ENCODE assay signal across 8 cellular contexts in the genomic region with DNA sequence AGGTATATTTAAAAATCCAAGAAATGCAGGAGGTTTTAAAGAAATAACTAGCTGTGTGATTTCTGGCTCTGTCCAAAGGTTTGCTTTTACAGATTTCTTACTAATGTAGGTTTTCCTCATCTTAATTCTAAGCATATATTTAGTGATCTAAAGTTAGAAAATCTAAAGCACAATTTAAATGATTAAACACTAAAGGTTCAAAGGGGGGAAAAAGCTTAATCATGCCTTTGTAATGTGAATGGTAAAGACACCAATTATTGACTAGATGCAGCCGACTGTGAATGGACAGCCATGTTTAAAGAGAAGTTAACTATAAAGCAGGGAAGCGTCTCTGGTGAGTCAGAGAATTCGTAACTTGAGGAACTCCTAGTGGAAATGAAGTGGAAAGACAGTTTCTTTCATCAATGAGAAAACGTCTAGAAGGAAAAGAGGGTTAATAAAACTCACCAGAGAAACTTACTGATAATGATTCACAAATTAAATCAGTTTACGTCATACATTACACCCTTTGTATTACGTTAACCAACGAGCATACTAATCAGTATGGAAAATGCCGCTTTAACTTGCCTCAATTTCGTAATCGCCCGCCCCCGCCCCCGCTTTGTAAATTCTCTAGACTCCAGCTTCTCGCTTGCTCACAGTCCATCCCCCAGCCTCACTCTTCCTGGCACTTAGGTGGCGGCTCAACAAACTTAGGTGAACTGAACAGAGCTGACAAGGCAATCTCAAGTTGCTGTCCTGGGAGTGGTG. TPM values are rescaled to one million over a fixed set of nuclear protein-coding genes. Genes with fewer than 3 reads are reported as not detected.
DNase-seq lines count a peak whose midpoint lies in the region; ATAC-seq, FAIRE-seq and TF ChIP-seq lines count a peak whose summit lies in the region.

No MANE protein-coding gene starts in this region.

- no peak overlapping the region for H3K4ac ChIP-seq in H1 (replicated peaks; ENCODE audit: insufficient read length, low read depth, low read length)

- peak; percentile 81 for DNase-seq in A673 (ENCODE audit: low spot score)
- DNase-seq in GM12892 (ENCODE audit: insufficient read length), result no peak
- peak; percentile 35 for DNase-seq in NCI-H345 treated with DMSO at 0.1 percent for 48 hours (lab: John Stamatoyannopoulos, UW; ENCODE audit: unreplicated experiment)
- DNase-seq in activated B cell treated with CpG ODN at 0.5 μM for 24 hours, result no peak
- DNase-seq in H1 (ENCODE audit: low read depth in 1 of 2, low spot score in 2 of 2), result no peak
- DNase-seq in memory B cell (ENCODE audit: low spot score in 2 of 2), result peak in 1 of 2 donors; percentile 25
- peak; percentile 77 to 93 (median 88) for DNase-seq in stimulated activated naive CD4-positive, alpha-beta T cell (lab: John Stamatoyannopoulos, UW)

- CTCF ChIA-PET in A673 (lab: Charles Lee) (interaction anchor here (0.9 to 1.4 kb wide), 2 partner anchors 18 to 707 kb away, joined by 3 to 4 read pairs; no protein-coding TSS in a partner anchor), activated B cell treated with CpG ODN at 0.5 μM for 24 hours (lab: Charles Lee) (interaction anchor here (0.6 to 5.8 kb wide), 7 partner anchors 17 to 576 kb away, joined by 3 to 34 read pairs (median 3); a partner anchor contains a TSS), H1 (lab: Charles Lee; ENCODE audit: partially characterized antibody) (interaction anchor here (0.5 to 6.6 kb wide), 13 partner anchors 18 to 1870 kb away, joined by 3 to 68 read pairs (median 4); no protein-coding TSS in a partner anchor)

- POLR2A ChIA-PET in A673 (lab: Charles Lee; ENCODE audit: low non-redundant PET), result interaction anchor here (0.6 kb wide), 1 partner anchor 26 kb away, joined by 4 read pairs; no protein-coding TSS in a partner anchor
- POLR2A ChIA-PET in activated B cell treated with CpG ODN at 0.5 μM for 24 hours (lab: Charles Lee), result interaction anchor here (0.6 to 4.3 kb wide), 30 partner anchors 10 to 1490 kb away, joined by 3 to 52 read pairs (median 5); a partner anchor contains a TSS
- POLR2A ChIA-PET in H1 (lab: Charles Lee; ENCODE audit: partially characterized antibody), result interaction anchor here (0.6 to 2.5 kb wide), 15 partner anchors 9 to 780 kb away, joined by 3 to 12 read pairs (median 4); a partner anchor contains a TSS

- no peaks in the 10 kb centered on the region for H4K20me1 ChIP-seq in H1 (replicated peaks in 1 of 2; ENCODE audit: control insufficient read depth in 1 of 2, insufficient read depth in 2 of 2, low read length in 2 of 2)

- 3% methylated on average over 14 of the region's 15 CpGs; no CpG with 5 or more reads in 1 of the 2 experiments for WGBS in H1 (ENCODE audit: extremely low coverage in 1 of 2, insufficient coverage in 1 of 2, insufficient read length in 1 of 2, insufficient replicate concordance in 2 of 2, low coverage in 1 of 2, low lambda C conversion rate in 2 of 2, missing lambda C conversion rate in 1 of 2), 2 experiments

- H3K14ac ChIP-seq in H1 (ENCODE audit: insufficient read length), result no peak overlapping the region

- H3K36me3 ChIP-seq in A673 (ENCODE audit: insufficient read depth, low read length, poor library complexity, severe bottlenecking) (no peaks in the 10 kb centered on the region), H1 (ENCODE audit: control insufficient read depth in 2 of 4, insufficient read depth in 4 of 4, low read length in 3 of 4) (no peaks in the 10 kb centered on the region)

- peaks cover 4% of the 10 kb centered on the region for H3K23me2 ChIP-seq in H1 (ENCODE audit: low read depth, low read length)

- peak overlapping the region; percentile 99 for H3K4me3 Mint-ChIP-seq in activated B cell treated with CpG ODN at 0.5 μM for 24 hours
- peak overlapping the region; percentile 93 for H3K4me3 Mint-ChIP-seq in memory B cell

- H3K27me3 ChIP-seq in A673 (replicated peaks; ENCODE audit: insufficient read depth, low read depth, low read length, poor library complexity) (no peaks in the 10 kb centered on the region), H1 (replicated peaks in 1 of 4; ENCODE audit: control insufficient read depth in 3 of 4, extremely low read depth in 1 of 4, insufficient read depth in 3 of 4, low read length in 3 of 4) (no peaks in the 10 kb centered on the region)

- ATAC-seq in activated B cell treated with CpG ODN at 0.5 μM for 24 hours (ENCODE audit: low read depth) (peak; percentile 0), memory B cell (ENCODE audit: low read depth) (peak; percentile 0), HG03442 (IDR thresholded peaks at IDR 0.05; ENCODE audit: unreplicated experiment) (no peak)

- H2BK15ac ChIP-seq in H1 (ENCODE audit: low read length), result no peak overlapping the region

- H3K18ac ChIP-seq in H1 (ENCODE audit: extremely low read depth, low read length), result no peak overlapping the region

- peak overlapping the region; percentile 94 for H2BK5ac ChIP-seq in H1 (ENCODE audit: low read depth, low read length)

- H3K4me1 ChIP-seq in A673 (ENCODE audit: insufficient read depth, low read length, poor library complexity, severe bottlenecking), result peaks cover 5% of the 10 kb centered on the region
- peaks cover 0 to 2% (median under 1%) of the 10 kb centered on the region in 4 experiments; a peak in 2 of 7 replicates for H3K4me1 ChIP-seq in H1 (replicated peaks in 1 of 4; ENCODE audit: control insufficient read depth in 3 of 4, insufficient read depth in 4 of 4, low read length in 3 of 4)

- H3K36me3 Mint-ChIP-seq in activated B cell treated with CpG ODN at 0.5 μM for 24 hours (ENCODE audit: low read depth) (peaks cover 21% of the 10 kb centered on the region), memory B cell (peaks cover 2% of the 10 kb centered on the region)

- H3K4me3 ChIP-seq in A673 (ENCODE audit: low read depth, low read length, poor library complexity, severe bottlenecking) (peak overlapping the region; percentile 84), H1 (ENCODE audit: extremely low read depth in 1 of 4, insufficient read depth in 2 of 4, low read depth in 3 of 4, low read length in 4 of 4) (peak overlapping the region; percentile 57 to 85 (median 78))

- no peak overlapping the region for H2BK20ac ChIP-seq in H1 (ENCODE audit: low read length)

- peak; percentile 31 to 36; a peak in 3 of 4 replicates for TF ChIP-seq RAD21 in H1 (IDR thresholded peaks at IDR 0.05 in 1 of 2, conservative IDR thresholded peaks at IDR 0.05 in 1 of 2; ENCODE audit: low read depth in 2 of 2, low read length in 2 of 2)

- peak overlapping the region; percentile 90; the same call in 1 of the 2 replicates for H4K8ac ChIP-seq in H1 (ENCODE audit: extremely low read depth, insufficient read depth, low read length)

- FAIRE-seq in GM12892 (lab: Jason Lieb, UNC), result peak; percentile 24
- FAIRE-seq in H1 (lab: Jason Lieb, UNC), result peak; percentile 24

- peak overlapping the region; percentile 89 for H4K5ac ChIP-seq in H1 (ENCODE audit: insufficient read length, low read depth, low read length)

- H3K9me3 Mint-ChIP-seq in activated B cell treated with CpG ODN at 0.5 μM for 24 hours, result no peaks in the 10 kb centered on the region
- no peaks in the 10 kb centered on the region for H3K9me3 Mint-ChIP-seq in memory B cell

- H3K79me2 ChIP-seq in H1 (ENCODE audit: control insufficient read depth in 1 of 2, insufficient read depth in 2 of 2, low read length in 2 of 2), result peaks cover 6 to 26% of the 10 kb centered on the region in 2 experiments

- H3K27ac Mint-ChIP-seq in activated B cell treated with CpG ODN at 0.5 μM for 24 hours (peak overlapping the region; percentile 99), memory B cell (peak overlapping the region; percentile 98)

- no peak for TF ChIP-seq EP300 in H1 (IDR thresholded peaks at IDR 0.05; ENCODE audit: borderline replicate concordance in 1 of 2, low read depth in 2 of 2, low read length in 2 of 2)

- H2AFZ ChIP-seq in H1 (ENCODE audit: low read length), result peak overlapping the region; percentile 69

- peak overlapping the region; percentile 73 to 93 for H3K4me2 ChIP-seq in H1 (ENCODE audit: insufficient read depth in 1 of 2, low read depth in 2 of 2, low read length in 2 of 2)

- intact Hi-C loops in A673 (cut with micrococcal nuclease; ENCODE audit: unreplicated experiment), result no loop called here
- intact Hi-C loops in activated B cell treated with CpG ODN at 0.5 μM for 24 hours (cut with micrococcal nuclease), result loop anchor here (1.0 to 10.0 kb wide), 16 partner anchors 20 to 1635 kb away; a partner anchor contains a TSS

- H3K56ac ChIP-seq in H1 (replicated peaks; ENCODE audit: insufficient read length, low read depth, low read length), result no peak overlapping the region

- H3K79me1 ChIP-seq in H1 (ENCODE audit: low read depth, low read length), result no peaks in the 10 kb centered on the region

- H3K27me3 Mint-ChIP-seq in activated B cell treated with CpG ODN at 0.5 μM for 24 hours (peaks cover 6% of the 10 kb centered on the region), memory B cell (peaks cover 3% of the 10 kb centered on the region)

- no peak overlapping the region for H2BK120ac ChIP-seq in H1 (replicated peaks; ENCODE audit: low read depth, low read length)

- TF ChIP-seq CTCF in A673 (conservative IDR thresholded peaks at IDR 0.05; ENCODE audit: low read depth, low read length), result peak; percentile 57; the same call in 1 of the 2 replicates
- TF ChIP-seq CTCF in activated B cell treated with CpG ODN at 0.5 μM for 24 hours (IDR thresholded peaks at IDR 0.05), result no peak
- TF ChIP-seq CTCF in H1 (IDR thresholded peaks at IDR 0.05; ENCODE audit: control extremely low read depth in 1 of 3, insufficient read depth in 1 of 3, low read depth in 1 of 3, low read length in 3 of 3), result peak in 1 of 3 experiments; percentile 44; a peak in 2 of 4 replicates

- peak overlapping the region; percentile 28; the same call in 1 of the 2 replicates for H2AK5ac ChIP-seq in H1 (ENCODE audit: low read depth, low read length)

- H4K91ac ChIP-seq in H1 (replicated peaks; ENCODE audit: insufficient read length, low read length), result no peak overlapping the region

- H3K27ac ChIP-seq in A673 (ENCODE audit: low read depth, low read length, poor library complexity, severe bottlenecking) (peak overlapping the region; percentile 84), H1 (ENCODE audit: low read depth, low read length) (peak overlapping the region; percentile 96)

- peak overlapping the region; percentile 93; the same call in 1 of the 2 replicates for H2BK12ac ChIP-seq in H1 (ENCODE audit: low read depth, low read length)

- H3K9me3 ChIP-seq in A673 (ENCODE audit: low read depth, low read length, poor library complexity, severe bottlenecking), result no peaks in the 10 kb centered on the region
- H3K9me3 ChIP-seq in H1 (ENCODE audit: insufficient read depth in 2 of 2, low read depth in 1 of 2, low read length in 1 of 2), result no peaks in the 10 kb centered on the region

- TSS peak; percentile 97 for BruUV-seq in A673 (replicated peaks; lab: Mats Ljungman, UMichigan)

- TF ChIP-seq POLR2A in GM12892 (IDR thresholded peaks at IDR 0.05; ENCODE audit: low read depth, low read length) (no peak), H1 (IDR thresholded peaks at IDR 0.05; ENCODE audit: control extremely low read depth in 1 of 2, low read depth in 2 of 2, low read length in 2 of 2) (peak in 1 of 2 experiments; percentile 96; a peak in 2 of 3 replicates)

- H3K23ac ChIP-seq in H1 (ENCODE audit: insufficient read length), result no peak overlapping the region

- H3K9ac ChIP-seq in H1 (replicated peaks in 1 of 4; ENCODE audit: extremely low read depth in 1 of 4, low read depth in 3 of 4, low read length in 3 of 4), result peak overlapping the region; percentile 69 to 89 (median 84)

- H3K4me1 Mint-ChIP-seq in activated B cell treated with CpG ODN at 0.5 μM for 24 hours (peaks cover 37% of the 10 kb centered on the region), memory B cell (peaks cover 10% of the 10 kb centered on the region)

RNA-seq across cellular contexts. Expression of a gene that starts 1.1 kb away (rescaled TPM):
- total RNA-seq in A673 (2021), result 11.7 and 19.9 TPM in 2 replicates
- polyA plus RNA-seq in GM12892 (2012; ENCODE audit: missing spikeins), result 17.3 TPM
- total RNA-seq in activated B cell treated with CpG ODN at 0.5 μM for 24 hours, result 53.6 and 59.9 TPM in 2 replicates
- 29.2 and 37.3 TPM in 2 replicates for total RNA-seq in H1 (2021; fragmentation: NEBNext Ultra II Directional; extraction: Animal tissue kit (Norgen Biotek cat#: 25700))
- polyA plus RNA-seq in H1 (2011; rRNA removed), result 17.2 and 28.9 TPM in 2 replicates
- 29.0 TPM for polyA plus RNA-seq in H1 (2011; cell fraction: cytosol; rRNA removed)
- 16.9 TPM for polyA plus RNA-seq in H1 (2011; cell fraction: nucleus; rRNA removed)
- polyA plus RNA-seq in H1 (2012, experiment 1 of 2), result 24.9 to 48.4 TPM (median 29.2 TPM) in 4 replicates
- 2.2 TPM for polyA plus RNA-seq in H1 (2012, experiment 2 of 2)
- 14.2 TPM for polyA plus RNA-seq in H1 (2013, experiment 1 of 2)
- polyA plus RNA-seq in H1 (2013, experiment 2 of 2), result 13.9 TPM
- 51.0 and 92.4 TPM in 2 replicates for polyA minus RNA-seq in H1 (2011; rRNA and poly(A)+ RNA removed)
- 16.5 TPM for polyA minus RNA-seq in H1 (2011; cell fraction: cytosol; rRNA and poly(A)+ RNA removed)
- 35.2 TPM for polyA minus RNA-seq in H1 (2011; cell fraction: nucleus; rRNA and poly(A)+ RNA removed)

Comparison
In these comparisons a context has a peak if more than half of its experiments do, and no peak if none do; other contexts are left out.
1. DNase-seq: peak in A673 (single experiment), NCI-H345 treated with DMSO at 0.1 percent for 48 hours (single experiment) and stimulated activated naive CD4-positive, alpha-beta T cell (6 of 6); none in GM12892 (single experiment), activated B cell treated with CpG ODN at 0.5 μM for 24 hours (single experiment) and H1 (0 of 2).